In genomic region chr15:25481208-25481862, GRCh38 we compare ENCODE assay signal across 9 cellular contexts. TPM values are rescaled to one million over a fixed set of nuclear protein-coding genes. Genes with fewer than 3 reads are reported as not detected.
DNase-seq lines count a peak whose midpoint lies in the region; ATAC-seq and TF ChIP-seq lines count a peak whose summit lies in the region.
"Had no signal": no experiment of that assay in that cellular context is flagged by ENCODE, and none has a peak within 500 bp of the region (broad histone marks: within the 10 kb centered on the region; RNA-seq: fewer than 3 reads in every experiment).

No MANE protein-coding gene starts in this region.

- H3K4me3 Mint-ChIP-seq in Caco-2 (ENCODE audit: unreplicated experiment) (peak overlapping the region; percentile 58), immature natural killer cell (no peak overlapping the region)
- H3K4me3 Mint-ChIP-seq in naive thymus-derived CD4-positive, alpha-beta T cell: no peak overlapping the region
- H3K4me3 Mint-ChIP-seq: CD8-positive, alpha-beta memory T cell had no signal

- H3K36me3 ChIP-seq in Caco-2 (ENCODE audit: control insufficient read depth, insufficient read depth, low read length) (no peaks in the 10 kb centered on the region), breast epithelium (no peaks in the 10 kb centered on the region)
- no peaks in the 10 kb centered on the region for H3K36me3 ChIP-seq in naive thymus-derived CD4-positive, alpha-beta T cell (ENCODE audit: control insufficient read depth in 2 of 3, insufficient read depth in 3 of 3, low read length in 3 of 3)

- BruUV-seq in Caco-2 (replicated peaks; lab: Mats Ljungman, UMichigan): no TSS peak

- POLR2A ChIA-PET in Caco-2 (lab: Charles Lee): no interaction called here
- POLR2A ChIA-PET in naive thymus-derived CD4-positive, alpha-beta T cell (lab: Charles Lee): no interaction called here

- H3K27ac Mint-ChIP-seq in Caco-2 (ENCODE audit: unreplicated experiment) (no peak overlapping the region), immature natural killer cell (no peak overlapping the region)
- no peak overlapping the region for H3K27ac Mint-ChIP-seq in naive thymus-derived CD4-positive, alpha-beta T cell
- H3K27ac Mint-ChIP-seq: CD8-positive, alpha-beta memory T cell had no signal

- no peaks in the 10 kb centered on the region for H3K27me3 ChIP-seq in Caco-2 (replicated peaks; ENCODE audit: control insufficient read depth, insufficient read depth, low read length)
- H3K27me3 ChIP-seq in breast epithelium: no peaks in the 10 kb centered on the region
- no peaks in the 10 kb centered on the region for H3K27me3 ChIP-seq in naive thymus-derived CD4-positive, alpha-beta T cell (ENCODE audit: control insufficient read depth in 2 of 2, insufficient read depth in 2 of 2, low read length in 2 of 2)

- DNase-seq in Caco-2 (no peak), NCI-H1436 (lab: John Stamatoyannopoulos, UW) (peak; percentile 24), breast epithelium (ENCODE audit: low spot score in 2 of 2) (no peak), midbrain (lab: John Stamatoyannopoulos, UW) (peak; percentile 16), hepatic stellate cell (ENCODE audit: low spot score) (no peak), immature natural killer cell (no peak), SIG-M5 (lab: John Stamatoyannopoulos, UW) (no peak)
- DNase-seq in naive thymus-derived CD4-positive, alpha-beta T cell: no peak
- DNase-seq: CD8-positive, alpha-beta memory T cell had no signal

- H3K4me3 ChIP-seq in Caco-2 (ENCODE audit: low read depth, low read length): peak overlapping the region; percentile 11; the same call in 1 of the 2 replicates
- peak overlapping the region in 2 of 3 donors; percentile 32 to 58 for H3K4me3 ChIP-seq in breast epithelium
- H3K4me3 ChIP-seq in naive thymus-derived CD4-positive, alpha-beta T cell (ENCODE audit: low read length): no peak overlapping the region

- CTCF ChIA-PET in Caco-2 (lab: Charles Lee): no interaction called here
- CTCF ChIA-PET in naive thymus-derived CD4-positive, alpha-beta T cell (lab: Charles Lee): no interaction called here

- no peak for ATAC-seq in naive thymus-derived CD4-positive, alpha-beta T cell

- H3K9me3 Mint-ChIP-seq in Caco-2 (ENCODE audit: unreplicated experiment) (no peaks in the 10 kb centered on the region), immature natural killer cell (peaks cover 0 to 9% (median 2%) of the 10 kb centered on the region in 6 donors)
- peaks cover 0 to 7% (median 0%) of the 10 kb centered on the region in 11 donors for H3K9me3 Mint-ChIP-seq in naive thymus-derived CD4-positive, alpha-beta T cell

- intact Hi-C loops in Caco-2 (cut with micrococcal nuclease; ENCODE audit: unreplicated experiment): no loop called here
- intact Hi-C loops in breast epithelium (cut with DNase I; ENCODE audit: low total_unique reads): no loop called here
- intact Hi-C loops in naive thymus-derived CD4-positive, alpha-beta T cell (cut with micrococcal nuclease): no loop called here

- H3K27me3 Mint-ChIP-seq in Caco-2 (ENCODE audit: insufficient read depth, unreplicated experiment) (no peaks in the 10 kb centered on the region), immature natural killer cell (ENCODE audit: low read depth in 3 of 3) (peaks cover 0 to 4% (median 3%) of the 10 kb centered on the region in 3 donors)
- H3K27me3 Mint-ChIP-seq in naive thymus-derived CD4-positive, alpha-beta T cell: peaks cover 0 to 29% (median 10%) of the 10 kb centered on the region in 5 donors

- no peaks in the 10 kb centered on the region for H3K9me3 ChIP-seq in Caco-2
- H3K9me3 ChIP-seq in breast epithelium: no peaks in the 10 kb centered on the region
- no peaks in the 10 kb centered on the region for H3K9me3 ChIP-seq in naive thymus-derived CD4-positive, alpha-beta T cell (ENCODE audit: control insufficient read depth in 2 of 3, low read length in 3 of 3)

- no peaks in the 10 kb centered on the region for H3K4me1 ChIP-seq in Caco-2
- no peaks in the 10 kb centered on the region for H3K4me1 ChIP-seq in breast epithelium
- H3K4me1 ChIP-seq in naive thymus-derived CD4-positive, alpha-beta T cell (ENCODE audit: control insufficient read depth in 2 of 2, insufficient read depth in 2 of 2, low read length in 2 of 2): no peaks in the 10 kb centered on the region

- no peak for TF ChIP-seq CTCF in Caco-2 (IDR thresholded peaks at IDR 0.05; ENCODE audit: insufficient read depth in 1 of 2, low read depth in 1 of 2, low read length in 1 of 2, severe bottlenecking in 1 of 2, unreplicated experiment in 1 of 2)
- no peak for TF ChIP-seq CTCF in breast epithelium (IDR thresholded peaks at IDR 0.05)

- TF ChIP-seq POLR2A in breast epithelium (IDR thresholded peaks at IDR 0.05): no peak

- H3K36me3 Mint-ChIP-seq in Caco-2 (ENCODE audit: insufficient read depth, unreplicated experiment): no peaks in the 10 kb centered on the region
- H3K36me3 Mint-ChIP-seq in immature natural killer cell: peaks cover 0 to 5% (median 0%) of the 10 kb centered on the region in 3 donors
- peaks cover 0 to 6% (median 0%) of the 10 kb centered on the region in 5 donors for H3K36me3 Mint-ChIP-seq in naive thymus-derived CD4-positive, alpha-beta T cell

- peak overlapping the region; percentile 46 to 48 for H3K27ac ChIP-seq in breast epithelium
- no peak overlapping the region for H3K27ac ChIP-seq in naive thymus-derived CD4-positive, alpha-beta T cell (ENCODE audit: low read depth, low read length)

- H3K4me1 Mint-ChIP-seq in Caco-2 (ENCODE audit: low read depth, unreplicated experiment) (no peaks in the 10 kb centered on the region), immature natural killer cell (no peaks in the 10 kb centered on the region)
- peaks cover 0 to 6% (median 0%) of the 10 kb centered on the region in 7 donors for H3K4me1 Mint-ChIP-seq in naive thymus-derived CD4-positive, alpha-beta T cell
- H3K4me1 Mint-ChIP-seq: CD8-positive, alpha-beta memory T cell had no signal

RNA-seq across cellular contexts. Expression of gene UBE3A, which starts 42.5 kb away (rescaled TPM):
- total RNA-seq in Caco-2 (2022): 125 and 131 TPM in 2 replicates
- total RNA-seq in breast epithelium: 100 to 1,000 TPM in 1 of 3 donors, 10 to 100 TPM in 2; 60.2 to 103 (median 80.0) TPM
- polyA plus RNA-seq in immature natural killer cell: 100 to 1,000 TPM in 1 of 3 donors, 10 to 100 TPM in 2; 79.3 to 133 (median 84.1) TPM
- 100 to 1,000 TPM in 4 of 5 experiments, 10 to 100 TPM in 1; 87.0 to 143 (median 127) TPM for total RNA-seq in naive thymus-derived CD4-positive, alpha-beta T cell
- 100 to 1,000 TPM in 1 of 2 donors, 10 to 100 TPM in 1; 92.0 to 107 TPM for polyA plus RNA-seq in naive thymus-derived CD4-positive, alpha-beta T cell

Comparison
In these comparisons a context has a peak if more than half of its experiments do, and no peak if none do; other contexts are left out.
1. DNase-seq: peak in NCI-H1436 (single experiment) and midbrain (single experiment); none in Caco-2 (0 of 2), breast epithelium (0 of 2), hepatic stellate cell (single experiment), immature natural killer cell (0 of 3), SIG-M5 (single experiment) and naive thymus-derived CD4-positive, alpha-beta T cell (0 of 9).